In genomic region chr11:61883327-61883726, GRCh38 we compare ENCODE assay signal across 17 cellular contexts. TPM values are rescaled to one million over a fixed set of nuclear protein-coding genes. Genes with fewer than 3 reads are reported as not detected.
"Had no signal": no experiment of that assay in that cellular context is flagged by ENCODE, and none has a peak within 500 bp of the region (broad histone marks: within the 10 kb centered on the region; RNA-seq: fewer than 3 reads in every experiment).

No MANE protein-coding gene starts in this region.

- H3K4me1 ChIP-seq: breast epithelium had no signal

- DNase-seq: activated CD4-positive, CD25-positive, alpha-beta regulatory T cell treated with anti-CD3 and anti-CD28 coated beads, Interleukin-2, amount 50 U/mL, for 72 hours; activated naive CD4-positive, alpha-beta T cell treated with anti-CD3 and anti-CD28 coated beads for 36 hours; activated T-cell treated with anti-CD3 and anti-CD28 coated beads for 4 hours; dermis blood vessel endothelial cell; effector memory CD8-positive, alpha-beta T cell; islet precursor cell; left ventricle myocardium superior; stimulated activated CD4-positive, alpha-beta T cell treated with anti-CD3 and anti-CD28 coated beads, Interleukin-12 subunit alpha, Interleukin-12 subunit beta, amount 100 ng/mL, for 4 hours; stimulated activated CD4-positive, alpha-beta T cell treated with anti-CD3 and anti-CD28 coated beads, Interleukin-2, amount 100 ng/mL, for 24 hours; T-helper 9 cell; thyroid gland had no signal

- H3K36me3 ChIP-seq: breast epithelium, thyroid gland had no signal

- H3K27ac ChIP-seq: ascending aorta, breast epithelium, epithelial cell of prostate, gastroesophageal sphincter, thyroid gland had no signal

- FAIRE-seq: urothelium cell line had no signal

- H3K27me3 ChIP-seq: ascending aorta, breast epithelium, gastroesophageal sphincter, thyroid gland had no signal

- H3K4me3 ChIP-seq: ascending aorta, breast epithelium, gastroesophageal sphincter, thyroid gland had no signal

- ATAC-seq: activated T-helper 17 cell treated with anti-CD3 and anti-CD28 coated beads, Interleukin-2, amount 50 U/mL, for 72 hours; effector memory CD8-positive, alpha-beta T cell; gastroesophageal sphincter; left ventricle myocardium superior had no signal

- H3K9me3 ChIP-seq: ascending aorta, breast epithelium, gastroesophageal sphincter, thyroid gland had no signal

RNA-seq across cellular contexts. Expression of gene RAB3IL1, which starts 34.0 kb away (rescaled TPM):
- total RNA-seq: activated T-helper 17 cell treated with anti-CD3 and anti-CD28 coated beads, Interleukin-2, amount 50 U/mL, for 72 hours had no signal
